ENCODE assay signal across 8 cellular contexts in genomic region chr3:42701371-42702065, GRCh38. TPM values are rescaled to one million over a fixed set of nuclear protein-coding genes. Genes with fewer than 3 reads are reported as not detected.
A peak's percentile ranks its signal among the peaks of the same experiment; 100 is the strongest.
DNase-seq lines count a peak whose midpoint lies in the region; ATAC-seq and TF ChIP-seq lines count a peak whose summit lies in the region.

No MANE protein-coding gene starts in this region.

- no peaks in the 10 kb centered on the region for H3K36me3 ChIP-seq in GM23248 (ENCODE audit: low read depth)

- CTCF ChIA-PET in RWPE1 (lab: Yijun Ruan, JAX): interaction anchor here (0.6 kb wide), 1 partner anchor 43 kb away, joined by 6 read pairs; no protein-coding TSS in a partner anchor

- no peak overlapping the region for H3K9ac ChIP-seq in GM23248

- no peak for TF ChIP-seq CTCF in RWPE1 (conservative IDR thresholded peaks at IDR 0.05; ENCODE audit: low read depth)

- H3K27ac ChIP-seq in GM23248 (no peak overlapping the region), RWPE1 (no peak overlapping the region)

- 69 to 78% methylated on average over 12 to 15 of the region's 15 CpGs for WGBS in GM23248 (ENCODE audit: low coverage in 1 of 2, low lambda C conversion rate in 2 of 2, missing lambda C conversion rate in 2 of 2), 2 experiments

- no peaks in the 10 kb centered on the region for H3K9me2 ChIP-seq in GM23248 (ENCODE audit: insufficient read depth)

- intact Hi-C loops in cardiac septum (cut with DNase I): loop anchor here (1.0 to 2.0 kb wide), 5 partner anchors 17 to 101 kb away; partner anchors contain the start of genes KLHL40 and NKTR

- H3K4me2 ChIP-seq in GM23248 (ENCODE audit: unreplicated experiment): no peak overlapping the region

- H2AFZ ChIP-seq in GM23248: no peak overlapping the region

- no peaks in the 10 kb centered on the region for H3F3A ChIP-seq in GM23248 (ENCODE audit: insufficient read depth)

- H3K79me2 ChIP-seq in GM23248 (ENCODE audit: insufficient read depth): no peaks in the 10 kb centered on the region

- no peak overlapping the region for H3K4me3 ChIP-seq in GM23248

- H3K9me3 ChIP-seq in GM23248 (ENCODE audit: low read depth): no peaks in the 10 kb centered on the region

- H3K27me3 ChIP-seq in GM23248 (replicated peaks; ENCODE audit: insufficient read depth): 0 out of 2 replicates have a peak, but pooled peaks cover 2% of the 10 kb centered on the region

- in situ Hi-C loops in GM23248 (cut with MboI): no loop called here

- H3K4me1 ChIP-seq in GM23248 (ENCODE audit: insufficient read depth): no peaks in the 10 kb centered on the region

- ATAC-seq in GM21529 (IDR thresholded peaks at IDR 0.05; ENCODE audit: unreplicated experiment) (no peak), GM21723 (IDR thresholded peaks at IDR 0.05; ENCODE audit: unreplicated experiment) (no peak)

- POLR2A ChIA-PET in RWPE1 (lab: Yijun Ruan, JAX; ENCODE audit: low non-redundant PET): no interaction called here

- DNase-seq in GM23248: peak; percentile 41
- DNase-seq in RWPE1 (ENCODE audit: low spot score): peak; percentile 73
- peak; percentile 51 for DNase-seq in activated effector memory CD4-positive, alpha-beta T cell treated with Interleukin-2 at 50 U/mL for 16 hours
- peak; percentile 90 for DNase-seq in cardiac septum (ENCODE audit: low spot score)
- DNase-seq in renal cortical epithelial cell (ENCODE audit: low read depth): peak; percentile 16
- no peak for DNase-seq in NCI-H1048 (lab: John Stamatoyannopoulos, UW)

- H4K20me1 ChIP-seq in GM23248 (ENCODE audit: insufficient read depth): no peaks in the 10 kb centered on the region

RNA-seq across cellular contexts. Expression of gene HHATL, which starts 1.1 kb away (rescaled TPM):
- not detected in 2 replicates for total RNA-seq in GM23248 (2014; rRNA removed; shearing (Covaris generic))
- polyA plus RNA-seq in GM23248 (2016; fragmentation: Nextera tagmentation; extraction: Ambion mirVana): not detected in 2 replicates
- total RNA-seq in cardiac septum (505 TPM), renal cortical epithelial cell (not detected in 2 replicates)

RNA-seq across cellular contexts. Expression of gene KLHL40, which starts 16.2 kb away (rescaled TPM):
- total RNA-seq in GM23248 (2014; rRNA removed; shearing (Covaris generic)): not detected in 2 replicates
- polyA plus RNA-seq in GM23248 (2016; fragmentation: Nextera tagmentation; extraction: Ambion mirVana): not detected in 2 replicates
- total RNA-seq in cardiac septum (0.57 TPM), renal cortical epithelial cell (not detected in 2 replicates)

RNA-seq across cellular contexts. Expression of gene ZBTB47, which starts 48.0 kb away (rescaled TPM):
- 65.4 and 72.8 TPM in 2 replicates for total RNA-seq in GM23248 (2014; rRNA removed; shearing (Covaris generic))
- 5.2 TPM in 2 replicates for polyA plus RNA-seq in GM23248 (2016; fragmentation: Nextera tagmentation; extraction: Ambion mirVana)
- total RNA-seq in cardiac septum (202 TPM), renal cortical epithelial cell (16.7 and 39.2 TPM in 2 replicates)

Comparison
In these comparisons a context has a peak if more than half of its experiments do, and no peak if none do; other contexts are left out.
1. RNA of gene HHATL, which starts 1.1 kb away (total RNA-seq): 505 TPM in cardiac septum (single experiment); not detected in renal cortical epithelial cell and not detected in GM23248; every median in the first group is over 100 times any median in the second.